In the genomic region with DNA sequence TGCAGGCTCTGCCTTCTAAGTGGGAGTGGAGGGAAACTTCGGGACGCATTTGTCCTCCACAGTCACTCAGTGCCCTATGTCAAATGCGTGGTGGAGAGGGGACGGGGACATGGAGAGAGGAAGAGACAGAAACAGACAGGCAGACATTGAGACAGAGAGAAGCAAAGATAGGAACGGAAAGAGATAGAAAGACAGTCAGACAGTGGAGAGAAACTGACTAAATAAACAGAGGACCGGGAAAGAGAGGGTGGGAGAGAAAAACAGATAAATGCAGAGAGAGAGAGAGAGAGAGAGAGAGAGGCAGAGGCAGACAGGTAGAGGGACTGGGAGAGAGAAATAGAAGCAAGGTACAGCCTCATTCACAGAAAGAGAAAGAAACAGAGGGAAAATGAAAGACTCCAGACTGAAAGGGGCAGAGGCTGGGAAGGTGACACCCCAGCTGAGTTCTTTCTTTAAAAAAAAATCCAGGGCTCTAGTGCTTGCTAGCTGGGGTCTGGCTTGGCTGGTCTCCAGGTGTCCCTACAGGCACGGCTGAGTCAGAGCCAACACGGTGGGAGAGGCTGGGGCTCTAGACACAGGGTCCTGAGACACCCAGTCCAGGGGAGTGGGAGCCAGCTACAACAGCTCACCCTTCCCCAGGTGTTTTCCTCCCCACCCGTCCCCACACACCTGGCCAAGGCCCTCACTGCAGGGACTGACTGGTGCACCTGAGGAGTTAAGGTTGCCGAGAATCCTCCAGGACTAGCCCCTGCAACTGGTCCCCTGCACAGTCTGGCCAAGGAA, we compare ENCODE assay signal across 1 cellular context.
TF ChIP-seq lines count a peak whose summit lies in the region.

No MANE protein-coding gene starts in this region.

TF ChIP-seq in WTC11, 78 proteins besides CTCF, POLR2A, EP300 and RAD21:
- TF ChIP-seq IRF2 (CRISPR knock-in tag; IDR thresholded peaks at IDR 0.05; ENCODE audit: borderline replicate concordance, low read depth), result no peak
